18 cellular contexts compared by ENCODE assay signal in the genomic region with DNA sequence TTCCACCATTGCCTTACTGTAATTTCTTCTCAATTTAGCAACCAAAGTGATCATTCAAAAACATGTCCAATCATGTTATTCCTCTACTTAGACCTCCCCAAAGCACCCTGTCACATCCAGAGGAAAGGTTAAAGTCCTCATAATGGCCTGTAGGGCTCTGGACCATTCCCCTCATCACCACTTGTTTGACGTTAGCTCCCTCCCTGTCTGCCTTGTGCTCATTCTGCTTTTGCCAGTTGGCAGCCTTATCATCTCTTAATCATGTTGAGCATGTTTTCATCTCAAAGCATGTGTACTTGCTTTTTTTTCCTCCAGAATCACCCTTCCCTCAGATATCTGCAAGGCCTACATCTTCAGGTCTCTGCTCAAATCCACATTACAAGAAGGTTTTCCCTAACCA. TPM values are rescaled to one million over a fixed set of nuclear protein-coding genes. Genes with fewer than 3 reads are reported as not detected.
DNase-seq lines count a peak whose midpoint lies in the region; ATAC-seq and TF ChIP-seq lines count a peak whose summit lies in the region.
"Had no signal": no experiment of that assay in that cellular context is flagged by ENCODE, and none has a peak within 500 bp of the region (broad histone marks: within the 10 kb centered on the region; RNA-seq: fewer than 3 reads in every experiment).

No MANE protein-coding gene starts in this region.

- H3K36me3 Mint-ChIP-seq in CD14-positive monocyte (peaks cover 13 to 21% of the 10 kb centered on the region in 2 donors), immature natural killer cell (no peaks in the 10 kb centered on the region)
- H3K36me3 Mint-ChIP-seq in activated T-helper 17 cell treated with anti-CD3 and anti-CD28 coated beads, Interleukin-2, amount 50 U/mL, for 72 hours (ENCODE audit: low read depth): peaks cover 9% of the 10 kb centered on the region

- peak overlapping the region; percentile 87 to 98 (median 94) for H3K27ac Mint-ChIP-seq in CD14-positive monocyte
- H3K27ac Mint-ChIP-seq in activated T-helper 17 cell treated with anti-CD3 and anti-CD28 coated beads, Interleukin-2, amount 50 U/mL, for 72 hours: no peak overlapping the region
- peak overlapping the region in 5 of 6 donors; percentile 17 to 75 (median 46) for H3K27ac Mint-ChIP-seq in immature natural killer cell

- no peak for TF ChIP-seq CTCF in CD14-positive monocyte (IDR thresholded peaks at IDR 0.05)
- no peak for TF ChIP-seq CTCF in DND-41 (IDR thresholded peaks at IDR 0.05; ENCODE audit: borderline replicate concordance, extremely low read depth, low read length, poor library complexity, severe bottlenecking)

- H3K9ac ChIP-seq in DND-41 (ENCODE audit: low read depth, low read length): no peak overlapping the region

- no peaks in the 10 kb centered on the region for H3K9me3 ChIP-seq in DND-41 (ENCODE audit: insufficient read depth, low read length, severe bottlenecking)
- H3K9me3 ChIP-seq: thoracic aorta had no signal

- no peaks in the 10 kb centered on the region for H3K9me3 Mint-ChIP-seq in CD14-positive monocyte
- no peaks in the 10 kb centered on the region for H3K9me3 Mint-ChIP-seq in activated T-helper 17 cell treated with anti-CD3 and anti-CD28 coated beads, Interleukin-2, amount 50 U/mL, for 72 hours
- H3K9me3 Mint-ChIP-seq in immature natural killer cell: no peaks in the 10 kb centered on the region

- H2AFZ ChIP-seq in DND-41 (ENCODE audit: low read depth, low read length): no peak overlapping the region

- DNase-seq in CD14-positive monocyte (ENCODE audit: low spot score) (no peak), DND-41 (no peak), immature natural killer cell (no peak), NCI-H345 (lab: John Stamatoyannopoulos, UW) (no peak), midbrain (lab: John Stamatoyannopoulos, UW) (no peak)
- DNase-seq: activated effector memory CD4-positive, alpha-beta T cell treated with Interleukin-2 at 50 U/mL for 16 hours; AML-193; DMS153; GOT3; NCI-H1092 treated with DMSO at 0.1 percent for 48 hours; NCI-H774; stimulated activated CD4-positive, alpha-beta T cell treated with anti-CD3 and anti-CD28 coated beads, Interleukin-4, amount 100 ng/mL, for 24 hours had no signal

- H3K27me3 ChIP-seq in DND-41 (ENCODE audit: insufficient read depth, low read length, poor library complexity): no peaks in the 10 kb centered on the region

- H3K4me1 ChIP-seq in DND-41 (ENCODE audit: insufficient read depth, low read length): peaks cover 53% of the 10 kb centered on the region

- H3K4me2 ChIP-seq in DND-41 (ENCODE audit: insufficient read depth, low read length): no peak overlapping the region

- peaks cover 62% of the 10 kb centered on the region for H4K20me1 ChIP-seq in DND-41 (ENCODE audit: insufficient read depth, low read length)

- intact Hi-C loops in CD14-positive monocyte (cut with micrococcal nuclease): loop anchor here (5.0 to 10.0 kb wide), 2 partner anchors 36 to 652 kb away; a partner anchor contains a TSS

- no peak overlapping the region for H3K4me3 ChIP-seq in DND-41 (ENCODE audit: low read depth in 1 of 2, low read length in 2 of 2)
- H3K4me3 ChIP-seq: coronary artery, K562, thoracic aorta had no signal

- H3K27ac ChIP-seq in DND-41 (ENCODE audit: low read length): peak overlapping the region; percentile 31
- H3K27ac ChIP-seq: coronary artery, thoracic aorta had no signal

- no peak for ATAC-seq in DND-41 (ENCODE audit: insufficient read depth, low read depth)
- ATAC-seq in activated T-helper 17 cell treated with anti-CD3 and anti-CD28 coated beads, Interleukin-2, amount 50 U/mL, for 72 hours (replicated peaks): no peak
- ATAC-seq in SK-N-SH treated with all-trans-retinoic acid at 6 μM for 48 hours: no peak
- ATAC-seq: K562 had no signal

- H3K4me1 Mint-ChIP-seq in CD14-positive monocyte (peaks cover 93% of the 10 kb centered on the region), immature natural killer cell (peaks cover 90 to 95% of the 10 kb centered on the region in 2 donors)
- H3K4me1 Mint-ChIP-seq in activated T-helper 17 cell treated with anti-CD3 and anti-CD28 coated beads, Interleukin-2, amount 50 U/mL, for 72 hours: peaks cover 58% of the 10 kb centered on the region

- H3K4me3 Mint-ChIP-seq in CD14-positive monocyte (no peak overlapping the region), immature natural killer cell (peak overlapping the region in 1 of 5 donors; percentile 14)
- peak overlapping the region; percentile 1 for H3K4me3 Mint-ChIP-seq in activated T-helper 17 cell treated with anti-CD3 and anti-CD28 coated beads, Interleukin-2, amount 50 U/mL, for 72 hours

- H3K36me3 ChIP-seq in DND-41 (ENCODE audit: insufficient read depth, low read length): peaks cover 14% of the 10 kb centered on the region
- H3K36me3 ChIP-seq: thoracic aorta had no signal

- peaks cover 97% of the 10 kb centered on the region for H3K79me2 ChIP-seq in DND-41 (ENCODE audit: insufficient read depth, low read length)

- H3K27me3 Mint-ChIP-seq in CD14-positive monocyte (ENCODE audit: low read depth in 3 of 3) (peaks cover 0 to 3% (median 0%) of the 10 kb centered on the region in 3 donors), immature natural killer cell (ENCODE audit: low read depth in 3 of 3) (peaks cover 0 to 4% (median 0%) of the 10 kb centered on the region in 3 donors)
- H3K27me3 Mint-ChIP-seq in activated T-helper 17 cell treated with anti-CD3 and anti-CD28 coated beads, Interleukin-2, amount 50 U/mL, for 72 hours: no peaks in the 10 kb centered on the region

TF ChIP-seq in SK-N-SH treated with all-trans-retinoic acid at 6 μM for 48 hours, 23 proteins besides CTCF, POLR2A, EP300 and RAD21 (continues in another document):
- TF ChIP-seq, protein P1, sequence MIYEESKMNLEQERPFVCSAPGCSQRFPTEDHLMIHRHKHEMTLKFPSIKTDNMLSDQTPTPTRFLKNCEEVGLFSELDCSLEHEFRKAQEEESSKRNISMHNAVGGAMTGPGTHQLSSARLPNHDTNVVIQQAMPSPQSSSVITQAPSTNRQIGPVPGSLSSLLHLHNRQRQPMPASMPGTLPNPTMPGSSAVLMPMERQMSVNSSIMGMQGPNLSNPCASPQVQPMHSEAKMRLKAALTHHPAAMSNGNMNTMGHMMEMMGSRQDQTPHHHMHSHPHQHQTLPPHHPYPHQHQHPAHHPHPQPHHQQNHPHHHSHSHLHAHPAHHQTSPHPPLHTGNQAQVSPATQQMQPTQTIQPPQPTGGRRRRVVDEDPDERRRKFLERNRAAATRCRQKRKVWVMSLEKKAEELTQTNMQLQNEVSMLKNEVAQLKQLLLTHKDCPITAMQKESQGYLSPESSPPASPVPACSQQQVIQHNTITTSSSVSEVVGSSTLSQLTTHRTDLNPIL (CRISPR knock-in tag; IDR thresholded peaks at IDR 0.05; ENCODE audit: low read depth): no peak
- TF ChIP-seq CSDC2 (CRISPR knock-in tag; IDR thresholded peaks at IDR 0.05): no peak
- no peak for TF ChIP-seq OSR1 (CRISPR knock-in tag; IDR thresholded peaks at IDR 0.05)
- TF ChIP-seq SNAI2 (CRISPR knock-in tag; IDR thresholded peaks at IDR 0.05): no peak
- TF ChIP-seq, protein P2, sequence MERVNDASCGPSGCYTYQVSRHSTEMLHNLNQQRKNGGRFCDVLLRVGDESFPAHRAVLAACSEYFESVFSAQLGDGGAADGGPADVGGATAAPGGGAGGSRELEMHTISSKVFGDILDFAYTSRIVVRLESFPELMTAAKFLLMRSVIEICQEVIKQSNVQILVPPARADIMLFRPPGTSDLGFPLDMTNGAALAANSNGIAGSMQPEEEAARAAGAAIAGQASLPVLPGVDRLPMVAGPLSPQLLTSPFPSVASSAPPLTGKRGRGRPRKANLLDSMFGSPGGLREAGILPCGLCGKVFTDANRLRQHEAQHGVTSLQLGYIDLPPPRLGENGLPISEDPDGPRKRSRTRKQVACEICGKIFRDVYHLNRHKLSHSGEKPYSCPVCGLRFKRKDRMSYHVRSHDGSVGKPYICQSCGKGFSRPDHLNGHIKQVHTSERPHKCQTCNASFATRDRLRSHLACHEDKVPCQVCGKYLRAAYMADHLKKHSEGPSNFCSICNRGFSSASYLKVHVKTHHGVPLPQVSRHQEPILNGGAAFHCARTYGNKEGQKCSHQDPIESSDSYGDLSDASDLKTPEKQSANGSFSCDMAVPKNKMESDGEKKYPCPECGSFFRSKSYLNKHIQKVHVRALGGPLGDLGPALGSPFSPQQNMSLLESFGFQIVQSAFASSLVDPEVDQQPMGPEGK (CRISPR knock-in tag; IDR thresholded peaks at IDR 0.05; ENCODE audit: borderline replicate concordance): no peak
- no peak for TF ChIP-seq ZC3H10 (CRISPR knock-in tag; IDR thresholded peaks at IDR 0.05)
- no peak for TF ChIP-seq PPARA (CRISPR knock-in tag; IDR thresholded peaks at IDR 0.05; ENCODE audit: borderline replicate concordance)
- no peak for TF ChIP-seq GLIS3 (CRISPR knock-in tag; IDR thresholded peaks at IDR 0.05)
- TF ChIP-seq, protein P3, sequence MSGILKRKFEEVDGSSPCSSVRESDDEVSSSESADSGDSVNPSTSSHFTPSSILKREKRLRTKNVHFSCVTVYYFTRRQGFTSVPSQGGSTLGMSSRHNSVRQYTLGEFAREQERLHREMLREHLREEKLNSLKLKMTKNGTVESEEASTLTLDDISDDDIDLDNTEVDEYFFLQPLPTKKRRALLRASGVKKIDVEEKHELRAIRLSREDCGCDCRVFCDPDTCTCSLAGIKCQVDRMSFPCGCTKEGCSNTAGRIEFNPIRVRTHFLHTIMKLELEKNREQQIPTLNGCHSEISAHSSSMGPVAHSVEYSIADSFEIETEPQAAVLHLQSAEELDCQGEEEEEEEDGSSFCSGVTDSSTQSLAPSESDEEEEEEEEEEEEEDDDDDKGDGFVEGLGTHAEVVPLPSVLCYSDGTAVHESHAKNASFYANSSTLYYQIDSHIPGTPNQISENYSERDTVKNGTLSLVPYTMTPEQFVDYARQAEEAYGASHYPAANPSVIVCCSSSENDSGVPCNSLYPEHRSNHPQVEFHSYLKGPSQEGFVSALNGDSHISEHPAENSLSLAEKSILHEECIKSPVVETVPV (CRISPR knock-in tag; IDR thresholded peaks at IDR 0.05): no peak

RNA-seq across cellular contexts. Expression of a gene that starts 25.8 kb away (rescaled TPM):
- 100 to 1,000 TPM in 1 of 2 donors, 10 to 100 TPM in 1; 96.7 to 113 TPM for polyA plus RNA-seq in CD14-positive monocyte
- total RNA-seq in activated T-helper 17 cell treated with anti-CD3 and anti-CD28 coated beads, Interleukin-2, amount 50 U/mL, for 72 hours: 10 to 100 TPM; 39.0 to 46.1 TPM
- polyA plus RNA-seq in immature natural killer cell: 100 to 1,000 TPM; 114 to 130 (median 115) TPM

RNA-seq across cellular contexts. Expression of a gene that starts 31.7 kb away (rescaled TPM):
- 1 to 10 TPM; 1.7 to 2.2 TPM for polyA plus RNA-seq in CD14-positive monocyte
- total RNA-seq in activated T-helper 17 cell treated with anti-CD3 and anti-CD28 coated beads, Interleukin-2, amount 50 U/mL, for 72 hours: 10 to 100 TPM in 1 of 2 donors, 1 to 10 TPM in 1; 8.7 to 10.1 TPM
- 10 to 100 TPM; 10.1 to 30.0 (median 21.1) TPM for polyA plus RNA-seq in immature natural killer cell
- total RNA-seq: glomerular endothelial cell, K562, thoracic aorta had no signal
